ENCODE assay signal across 9 cellular contexts in genomic region chr4:25378130-25378743, GRCh38. TPM values are rescaled to one million over a fixed set of nuclear protein-coding genes. Genes with fewer than 3 reads are reported as not detected.
DNase-seq lines count a peak whose midpoint lies in the region; ATAC-seq, FAIRE-seq and TF ChIP-seq lines count a peak whose summit lies in the region.
"Had no signal": no experiment of that assay in that cellular context is flagged by ENCODE, and none has a peak within 500 bp of the region (broad histone marks: within the 10 kb centered on the region; RNA-seq: fewer than 3 reads in every experiment).

No MANE protein-coding gene starts in this region.

- no peaks in the 10 kb centered on the region for H3K27me3 ChIP-seq in ascending aorta
- no peaks in the 10 kb centered on the region for H3K27me3 ChIP-seq in left lung
- H3K27me3 ChIP-seq in tibial nerve = no peaks in the 10 kb centered on the region

- DNase-seq in NCI-H82 (lab: John Stamatoyannopoulos, UW) (peak; percentile 14), NCI-H82 treated with DMSO at 0.1 percent for 48 hours (lab: John Stamatoyannopoulos, UW; ENCODE audit: unreplicated experiment) (no peak), ascending aorta (ENCODE audit: low spot score in 2 of 2) (no peak), left lung (no peak), tibial nerve (ENCODE audit: low spot score in 2 of 2) (no peak), NCI-H1092 (lab: John Stamatoyannopoulos, UW) (no peak), NCI-H1105 (lab: John Stamatoyannopoulos, UW) (no peak), RCC 7860 (ENCODE audit: low spot score) (no peak)
- DNase-seq: left colon had no signal

- H3K27ac ChIP-seq in ascending aorta = peak overlapping the region; percentile 71 to 85
- no peak overlapping the region for H3K27ac ChIP-seq in left lung
- H3K27ac ChIP-seq in tibial nerve = peak overlapping the region in 2 of 4 donors; percentile 80 to 90

- no peak for ATAC-seq in left lung

- intact Hi-C loops in ascending aorta (cut with DNase I) = loop anchor here (5.0 kb wide), 2 partner anchors 216 to 1484 kb away; partner anchors contain the start of genes SEPSECS and STIM2
- intact Hi-C loops in left lung (cut with DNase I) = no loop called here

- FAIRE-seq in RCC 7860 (lab: Jason Lieb, UNC) = no peak

- H3K4me1 ChIP-seq in ascending aorta (peaks cover 0 to 3% of the 10 kb centered on the region in 2 donors), left lung (peaks cover 0 to 23% of the 10 kb centered on the region in 2 donors), tibial nerve (peaks cover 0 to 30% (median 8%) of the 10 kb centered on the region in 4 donors)

- TF ChIP-seq CTCF in ascending aorta (IDR thresholded peaks at IDR 0.05) (no peak), left lung (IDR thresholded peaks at IDR 0.05) (no peak), tibial nerve (IDR thresholded peaks at IDR 0.05) (no peak)

- 78 to 82% methylated on average over 10 of the region's 10 CpGs for WGBS in tibial nerve, 2 donors

- H3K4me3 ChIP-seq in ascending aorta = peak overlapping the region; percentile 79 to 94
- peak overlapping the region; percentile 70 to 96 for H3K4me3 ChIP-seq in left lung
- peak overlapping the region; percentile 66 to 95 (median 80) for H3K4me3 ChIP-seq in tibial nerve

- H3K36me3 ChIP-seq in ascending aorta = peaks cover 5 to 16% of the 10 kb centered on the region in 2 donors
- H3K36me3 ChIP-seq in left lung = peaks cover 0 to 35% of the 10 kb centered on the region in 2 donors
- H3K36me3 ChIP-seq in tibial nerve = peaks cover 0 to 14% (median 9%) of the 10 kb centered on the region in 3 donors

- no peak for TF ChIP-seq POLR2A in tibial nerve (IDR thresholded peaks at IDR 0.05)

- TF ChIP-seq EP300 in tibial nerve (IDR thresholded peaks at IDR 0.05) = no peak

- H3K9me3 ChIP-seq in ascending aorta (no peaks in the 10 kb centered on the region), left lung (no peaks in the 10 kb centered on the region), tibial nerve (no peaks in the 10 kb centered on the region)

RNA-seq across cellular contexts. Expression of gene ANAPC4, which starts 1.2 kb away (rescaled TPM):
- total RNA-seq in ascending aorta = 23.4 TPM
- total RNA-seq in left lung = 10 to 100 TPM; 23.6 to 32.7 TPM
- total RNA-seq in tibial nerve = 10 to 100 TPM; 31.4 to 49.0 (median 37.1) TPM

Comparison
In these comparisons a context has a peak if more than half of its experiments do, and no peak if none do; other contexts are left out.
1. H3K27ac ChIP-seq: peak in ascending aorta (2 of 2); none in left lung (0 of 2).
2. Peak in every context shown above with its lines, with median percentiles within 50 percentile points of each other: H3K4me3 ChIP-seq.